1 cellular context compared by ENCODE assay signal in genomic region chr2:64876137-64876647, GRCh38.
A peak's percentile ranks its signal among the peaks of the same experiment; 100 is the strongest.
TF ChIP-seq lines count a peak whose summit lies in the region.

No MANE protein-coding gene starts in this region.

TF ChIP-seq in K562, 482 proteins besides CTCF, POLR2A, EP300 and RAD21 (continued from another document and continues in another):
- no peak for TF ChIP-seq MGA (IDR thresholded peaks at IDR 0.05)
- no peak for TF ChIP-seq ZNF639 (CRISPR knock-in tag; conservative IDR thresholded peaks at IDR 0.05 in 1 of 2, IDR thresholded peaks at IDR 0.05 in 1 of 2)
- TF ChIP-seq FOSL1 (tag; conservative IDR thresholded peaks at IDR 0.05): peak; percentile 87
- TF ChIP-seq ZNF77 (CRISPR knock-in tag; IDR thresholded peaks at IDR 0.05): no peak
- TF ChIP-seq LCOR (CRISPR knock-in tag; IDR thresholded peaks at IDR 0.05): no peak
- peak in 1 of 3 experiments; percentile 26 for TF ChIP-seq YY1 (IDR thresholded peaks at IDR 0.05; ENCODE audit: borderline replicate concordance in 1 of 3, control insufficient read depth in 1 of 3, extremely low read depth in 1 of 3, insufficient read depth in 3 of 3, insufficient read length in 1 of 3, insufficient replicate concordance in 2 of 3, low read depth in 1 of 3, low read length in 2 of 3)
- no peak for TF ChIP-seq PYGO2 (tag; IDR thresholded peaks at IDR 0.05)
- TF ChIP-seq CHD4 (IDR thresholded peaks at IDR 0.05; ENCODE audit: insufficient read depth, insufficient replicate concordance, low read depth, low read length, poor library complexity, severe bottlenecking): no peak
- TF ChIP-seq SAFB2 (IDR thresholded peaks at IDR 0.05; ENCODE audit: borderline replicate concordance, low read depth, low read length, severe bottlenecking): no peak
- no peak for TF ChIP-seq ARHGAP35 (IDR thresholded peaks at IDR 0.05; ENCODE audit: partially characterized antibody)
- no peak for TF ChIP-seq SMC3 (conservative IDR thresholded peaks at IDR 0.05; ENCODE audit: insufficient read depth, low read depth, low read length)
- no peak for TF ChIP-seq ZHX1 (conservative IDR thresholded peaks at IDR 0.05; ENCODE audit: low read length)
- TF ChIP-seq ZNF197 (CRISPR knock-in tag; IDR thresholded peaks at IDR 0.05; ENCODE audit: low read depth): no peak
- TF ChIP-seq ZNF766 (CRISPR knock-in tag; conservative IDR thresholded peaks at IDR 0.05): no peak
- TF ChIP-seq TARDBP (IDR thresholded peaks at IDR 0.05): no peak
- TF ChIP-seq ZNF212 (CRISPR knock-in tag; IDR thresholded peaks at IDR 0.05): no peak
- no peak for TF ChIP-seq ZFP91 (CRISPR knock-in tag; IDR thresholded peaks at IDR 0.05)
- TF ChIP-seq RNF219 (CRISPR knock-in tag; IDR thresholded peaks at IDR 0.05): no peak
- TF ChIP-seq CUX1 (CRISPR knock-in tag; IDR thresholded peaks at IDR 0.05): no peak
- TF ChIP-seq JUND (IDR thresholded peaks at IDR 0.05; ENCODE audit: borderline replicate concordance, low read depth, low read length): peak; percentile 47; the same call in 1 of the 2 replicates
- TF ChIP-seq JUND (tag; IDR thresholded peaks at IDR 0.05; ENCODE audit: borderline replicate concordance, low read depth, low read length): peak; percentile 62; the same call in 1 of the 3 replicates
- TF ChIP-seq DEAF1 (CRISPR knock-in tag; IDR thresholded peaks at IDR 0.05): no peak
- TF ChIP-seq ETV1 (tag; conservative IDR thresholded peaks at IDR 0.05; ENCODE audit: low read depth): no peak
- no peak for TF ChIP-seq TEAD1 (CRISPR knock-in tag; IDR thresholded peaks at IDR 0.05)
